ENCODE assay signal across 11 cellular contexts in the genomic region with DNA sequence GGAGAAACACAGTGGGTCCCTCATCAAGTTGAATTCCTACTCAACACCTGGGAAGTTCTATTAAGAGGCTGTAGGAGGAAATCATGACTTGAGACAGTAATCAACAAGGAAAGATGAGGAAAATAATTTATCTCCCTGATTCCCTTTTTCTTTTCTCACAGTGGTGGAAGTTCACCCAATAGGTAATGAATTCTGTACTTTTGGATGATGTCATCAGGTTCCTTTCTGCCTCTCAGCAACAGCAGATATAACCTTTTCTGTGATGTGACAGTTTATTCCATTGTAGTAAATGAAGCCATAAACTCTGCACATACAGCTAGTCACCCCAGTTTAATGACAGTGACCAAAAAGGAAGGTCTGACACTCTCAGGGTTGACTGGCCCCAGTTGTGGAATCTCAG.
"Had no signal": no experiment of that assay in that cellular context is flagged by ENCODE, and none has a peak within 500 bp of the region (broad histone marks: within the 10 kb centered on the region; RNA-seq: fewer than 3 reads in every experiment).

No MANE protein-coding gene starts in this region.

- ATAC-seq: GM23338, HCT116 had no signal

- H3K4me2 ChIP-seq: GM23338 had no signal

- H3K9ac ChIP-seq: GM23248 had no signal

- H3K4me3 ChIP-seq: GM23248, GM23338, HAP-1 had no signal

- H3K4me1 ChIP-seq: HAP-1 had no signal

- DNase-seq: GM23248, GOT3, H7, H9, HCEC 1CT, HFFc6 had no signal

- H3K36me3 ChIP-seq: HAP-1 had no signal

- FAIRE-seq: H1, H54 had no signal

- H3K9me3 ChIP-seq: HAP-1 had no signal

- H3K27ac ChIP-seq: GM23248 had no signal

- H2AFZ ChIP-seq: GM23248, GM23338 had no signal
